In genomic region chr4:159106636-159107035, GRCh38 we compare ENCODE assay signal across 15 cellular contexts. TPM values are rescaled to one million over a fixed set of nuclear protein-coding genes. Genes with fewer than 3 reads are reported as not detected.
DNase-seq lines count a peak whose midpoint lies in the region; ATAC-seq, FAIRE-seq and TF ChIP-seq lines count a peak whose summit lies in the region.
"Had no signal": no experiment of that assay in that cellular context is flagged by ENCODE, and none has a peak within 500 bp of the region (broad histone marks: within the 10 kb centered on the region; RNA-seq: fewer than 3 reads in every experiment).

No MANE protein-coding gene starts in this region.

- peaks cover 83% of the 10 kb centered on the region for H3K79me2 ChIP-seq in GM12878 (ENCODE audit: control insufficient read depth, insufficient read depth, low read length)

- intact Hi-C loops in GM12878 (cut with micrococcal nuclease; ENCODE audit: unreplicated experiment) (loop anchor here (5.0 kb wide), 1 partner anchor 89 kb away; no protein-coding TSS in a partner anchor), adrenal gland (cut with DNase I) (loop anchor here (10.0 kb wide), 1 partner anchor 68 kb away; no protein-coding TSS in a partner anchor)

- POLR2A ChIA-PET in GM12878 (lab: Charles Lee): interaction anchor here (0.8 kb wide), 1 partner anchor 55 kb away, joined by 3 read pairs; no protein-coding TSS in a partner anchor
- POLR2A ChIA-PET in HEK293T (lab: Yijun Ruan, JAX): interaction anchor here (0.7 kb wide), 1 partner anchor 56 kb away, joined by 4 read pairs; no protein-coding TSS in a partner anchor

- SMC1A ChIA-PET in GM12878 (lab: Charles Lee; ENCODE audit: uncharacterized antibody, unreplicated experiment): interaction anchor here (0.6 to 2.8 kb wide), 16 partner anchors 10 to 253 kb away, joined by 3 to 22 read pairs (median 5); no protein-coding TSS in a partner anchor

- TF ChIP-seq EP300 in GM12878 (IDR thresholded peaks at IDR 0.05; ENCODE audit: borderline replicate concordance in 1 of 2, control insufficient read depth in 1 of 2, low read depth in 2 of 2, low read length in 2 of 2): no peak

- peaks cover 7% of the 10 kb centered on the region for H3K27me3 Mint-ChIP-seq in stimulated activated naive CD8-positive, alpha-beta T cell treated with anti-CD3 and anti-CD28 coated beads, Interleukin-15, Interleukin-2, amounts not matched to agents 100 ng/mL and 50 ng/mL, for 24 hours
- H3K27me3 Mint-ChIP-seq: naive B cell, T-cell had no signal

- H3K4me1 Mint-ChIP-seq in stimulated activated naive CD8-positive, alpha-beta T cell treated with anti-CD3 and anti-CD28 coated beads, Interleukin-15, Interleukin-2, amounts not matched to agents 100 ng/mL and 50 ng/mL, for 24 hours (ENCODE audit: low read depth): peaks cover 67% of the 10 kb centered on the region

- H3K27ac ChIP-seq in GM12878 (ENCODE audit: control insufficient read depth, insufficient read depth) (peak overlapping the region; percentile 0; the same call in 1 of the 2 replicates), mesodermal cell (ENCODE audit: low read depth, low read length, severe bottlenecking) (no peak overlapping the region), adrenal gland (no peak overlapping the region)
- H3K27ac ChIP-seq: C4-2B had no signal

- ATAC-seq in stimulated activated naive CD8-positive, alpha-beta T cell treated with anti-CD3 and anti-CD28 coated beads, Interleukin-15, Interleukin-2, amounts not matched to agents 100 U/mL and 50 U/mL, for 24 hours: no peak
- ATAC-seq in GM12878: no peak
- no peak for ATAC-seq in GM21723 (IDR thresholded peaks at IDR 0.05; ENCODE audit: unreplicated experiment)
- ATAC-seq: T-cell had no signal

- WGBS in GM12878 (ENCODE audit: insufficient coverage, insufficient replicate concordance, low lambda C conversion rate, missing lambda C conversion rate): 95% methylated on average over 4 of the region's 4 CpGs
- WGBS in mesodermal cell (ENCODE audit: insufficient coverage in 2 of 2), 2 experiments: 83 to 92% methylated on average over 2 to 3 of the region's 4 CpGs
- 72 to 79% (median 73%) methylated on average over 4 of the region's 4 CpGs for WGBS in adrenal gland, 4 donors

- no peak for TF ChIP-seq RAD21 in GM12878 (IDR thresholded peaks at IDR 0.05; ENCODE audit: insufficient read depth, low read depth, low read length)

- peak overlapping the region; percentile 3; the same call in 1 of the 2 replicates for H3K9ac ChIP-seq in GM12878 (ENCODE audit: control insufficient read depth, insufficient read depth, low read length)

- H3K36me3 Mint-ChIP-seq in stimulated activated naive CD8-positive, alpha-beta T cell treated with anti-CD3 and anti-CD28 coated beads, Interleukin-15, Interleukin-2, amounts not matched to agents 100 ng/mL and 50 ng/mL, for 24 hours (ENCODE audit: low read depth): no peaks in the 10 kb centered on the region
- H3K36me3 Mint-ChIP-seq: immature natural killer cell, naive B cell, T-cell had no signal

- peaks cover 2% of the 10 kb centered on the region; the same call in 2 of the 3 replicates for H3K9me3 ChIP-seq in GM12878 (replicated peaks; ENCODE audit: control insufficient read depth, insufficient read depth, low read length)
- H3K9me3 ChIP-seq in mesodermal cell (ENCODE audit: control insufficient read depth, low read length): no peaks in the 10 kb centered on the region
- H3K9me3 ChIP-seq in adrenal gland (replicated peaks in 1 of 3): no peaks in the 10 kb centered on the region

- CTCF ChIA-PET in GM12878 (lab: Yijun Ruan, JAX) (interaction anchor here (0.7 to 1.4 kb wide), 10 partner anchors 9 to 376 kb away, joined by 3 to 5 read pairs (median 3); no protein-coding TSS in a partner anchor), HEK293T (lab: Yijun Ruan, JAX) (no interaction called here)

- no peaks in the 10 kb centered on the region for H3K9me3 Mint-ChIP-seq in stimulated activated naive CD8-positive, alpha-beta T cell treated with anti-CD3 and anti-CD28 coated beads, Interleukin-15, Interleukin-2, amounts not matched to agents 100 ng/mL and 50 ng/mL, for 24 hours
- H3K9me3 Mint-ChIP-seq: immature natural killer cell, naive B cell, T-cell had no signal

- H3K4me3 Mint-ChIP-seq in stimulated activated naive CD8-positive, alpha-beta T cell treated with anti-CD3 and anti-CD28 coated beads, Interleukin-15, Interleukin-2, amounts not matched to agents 100 ng/mL and 50 ng/mL, for 24 hours: peak overlapping the region; percentile 75

- no peak overlapping the region for H2AFZ ChIP-seq in GM12878 (ENCODE audit: control insufficient read depth, low read depth, low read length)

- peak overlapping the region; percentile 73 for H3K4me2 ChIP-seq in GM12878 (ENCODE audit: control insufficient read depth, insufficient read depth)

- in situ Hi-C loops in GM12878 (cut with MboI): no loop called here

- H3K4me3 ChIP-seq in GM12878 (peak overlapping the region; percentile 71), mesodermal cell (ENCODE audit: extremely low read depth, insufficient read depth, low read length, poor library complexity, severe bottlenecking) (peak overlapping the region; percentile 88), adrenal gland (no peak overlapping the region)

- no peak for FAIRE-seq in GM12878 (lab: Jason Lieb, UNC)
- FAIRE-seq in GM12892 (lab: Jason Lieb, UNC): no peak

- H4K20me1 ChIP-seq in GM12878 (ENCODE audit: control insufficient read depth, insufficient read depth): no peaks in the 10 kb centered on the region; the same call in 1 of the 2 replicates

- H3K27me3 ChIP-seq in GM12878 (replicated peaks in 1 of 2; ENCODE audit: control insufficient read depth in 2 of 2, insufficient read depth in 2 of 2, low read length in 1 of 2) (no peaks in the 10 kb centered on the region), adrenal gland (no peaks in the 10 kb centered on the region)

- H3K4me1 ChIP-seq in GM12878 (ENCODE audit: control insufficient read depth, insufficient read depth, low read length) (peaks cover 7% of the 10 kb centered on the region), mesodermal cell (ENCODE audit: control insufficient read depth, insufficient read depth, low read length, poor library complexity, severe bottlenecking) (peaks cover 26% of the 10 kb centered on the region), adrenal gland (replicated peaks in 1 of 2) (peaks cover 9 to 34% of the 10 kb centered on the region in 2 donors)

- no peak for DNase-seq in stimulated activated naive CD8-positive, alpha-beta T cell treated with anti-CD3 and anti-CD28 coated beads, Interleukin-15, Interleukin-2, amounts not matched to agents 100 U/mL and 50 U/mL, for 24 hours
- DNase-seq in GM12878 (ENCODE audit: low read depth, low spot score) (no peak), GM12892 (ENCODE audit: insufficient read length) (no peak), HEK293T (ENCODE audit: extremely low spot score) (no peak), adrenal gland (no peak)
- DNase-seq: amniotic stem cell; immature natural killer cell; naive B cell; NCI-H2029 treated with DMSO at 0.1 percent for 48 hours; stimulated activated CD8-positive, alpha-beta memory T cell treated with anti-CD3 and anti-CD28 coated beads, Interleukin-4, amount 100 ng/mL, for 48 hours; T-cell had no signal

- TF ChIP-seq POLR2A in GM12878 (IDR thresholded peaks at IDR 0.05; ENCODE audit: low read depth, low read length): no peak
- TF ChIP-seq POLR2A in GM12892 (IDR thresholded peaks at IDR 0.05; ENCODE audit: low read depth, low read length): no peak
- no peak for TF ChIP-seq POLR2A in adrenal gland (IDR thresholded peaks at IDR 0.05)

- RAD21 ChIA-PET in GM12878 (lab: Charles Lee; ENCODE audit: unreplicated experiment): interaction anchor here (0.7 to 2.5 kb wide), 8 partner anchors 10 to 249 kb away, joined by 3 to 13 read pairs (median 3); no protein-coding TSS in a partner anchor

- H3K27ac Mint-ChIP-seq in stimulated activated naive CD8-positive, alpha-beta T cell treated with anti-CD3 and anti-CD28 coated beads, Interleukin-15, Interleukin-2, amounts not matched to agents 100 ng/mL and 50 ng/mL, for 24 hours: peak overlapping the region; percentile 81
- H3K27ac Mint-ChIP-seq: T-cell had no signal

- H3K36me3 ChIP-seq in GM12878 (ENCODE audit: control insufficient read depth in 2 of 2, insufficient read depth in 2 of 2, low read length in 1 of 2): no peaks in the 10 kb centered on the region
- peaks cover 3% of the 10 kb centered on the region for H3K36me3 ChIP-seq in mesodermal cell (ENCODE audit: control insufficient read depth, insufficient read depth, low read length)
- H3K36me3 ChIP-seq in adrenal gland (replicated peaks in 1 of 2): no peaks in the 10 kb centered on the region

- TF ChIP-seq CTCF in GM12878 (IDR thresholded peaks at IDR 0.05 in 2 of 3, conservative IDR thresholded peaks at IDR 0.05 in 1 of 3; ENCODE audit: control insufficient read depth in 2 of 3, extremely low read depth in 1 of 3, insufficient read depth in 1 of 3, low read depth in 3 of 3, low read length in 3 of 3) (no peak), adrenal gland (IDR thresholded peaks at IDR 0.05) (no peak)

- no TSS peak for BruUV-seq in GM12878 (replicated peaks; lab: Mats Ljungman, UMichigan)

TF ChIP-seq in HEK293T, 16 proteins besides CTCF, POLR2A, EP300 and RAD21 (continues in another document):
- no peak for TF ChIP-seq NFRKB (IDR thresholded peaks at IDR 0.05)
- TF ChIP-seq ELF4 (IDR thresholded peaks at IDR 0.05): no peak
- no peak for TF ChIP-seq TARDBP (IDR thresholded peaks at IDR 0.05)
- TF ChIP-seq ARNT (IDR thresholded peaks at IDR 0.05): no peak
- TF ChIP-seq ZNF384 (IDR thresholded peaks at IDR 0.05): no peak

RNA-seq across cellular contexts. Expression of gene RAPGEF2, which starts 3.8 kb away (rescaled TPM):
- total RNA-seq in GM12878 (2013; cell fraction: nucleolus; rRNA removed): 63.3 and 67.6 TPM in 2 replicates
- total RNA-seq in GM12878 (2014; rRNA removed) (3.7 and 5.6 TPM in 2 replicates), GM12878 (2014; rRNA removed; fragmentation: Illumina TruSeq; extraction: Trizol) (3.9 and 4.3 TPM in 2 replicates), GM12878 (2021) (2.6 TPM in 2 replicates), adrenal gland (10 to 100 TPM; 19.1 to 53.9 (median 27.5) TPM)
- 18.5 TPM for polyA plus RNA-seq in GM12878 (2011; ENCODE audit: low read depth)
- polyA plus RNA-seq in GM12878 (2011; rRNA removed) (23.7 and 24.0 TPM in 2 replicates), GM12878 (2014; fragmentation: Illumina TruSeq; extraction: Trizol) (3.9 and 4.0 TPM in 2 replicates), GM12878 (2014; fragmentation: Nextera tagmentation; extraction: Ambion mirVana) (under 1 TPM; 0.31 to 0.44 TPM), GM12878 (2014; rRNA removed) (2.0 and 3.2 TPM in 2 replicates), GM12878 (2016; fragmentation: Nextera tagmentation; extraction: Ambion mirVana) (under 1 TPM; 0.54 to 0.67 TPM), adrenal gland (10 to 100 TPM in 1 of 3 donors, 1 to 10 TPM in 2; 5.2 to 19.4 (median 7.1) TPM)
- polyA plus RNA-seq in GM12878 (2011; cell fraction: cytosol; rRNA removed): 14.8 and 17.0 TPM in 2 replicates
- polyA plus RNA-seq in GM12878 (2011; cell fraction: nucleus; rRNA removed): 22.8 and 28.1 TPM in 2 replicates
- polyA plus RNA-seq in GM12878 (2012): 21.3 and 22.6 TPM in 2 replicates
- polyA minus RNA-seq in GM12878 (2011; rRNA and poly(A)+ RNA removed): 51.5 and 62.2 TPM in 2 replicates
- 9.5 and 12.0 TPM in 2 replicates for polyA minus RNA-seq in GM12878 (2011; cell fraction: cytosol; rRNA and poly(A)+ RNA removed)
- polyA minus RNA-seq in GM12878 (2011; cell fraction: nucleus; rRNA and poly(A)+ RNA removed): 30.8 and 41.6 TPM in 2 replicates
- polyA plus RNA-seq in mesodermal cell (2013, experiment 1 of 2): 42.9 TPM
- 42.4 TPM for polyA plus RNA-seq in mesodermal cell (2013, experiment 2 of 2)
- polyA plus RNA-seq in GM12892 (2012; ENCODE audit: missing spikeins): 5.9 TPM

Comparison
In these comparisons a context has a peak if more than half of its experiments do, and no peak if none do; other contexts are left out.
1. H3K4me3 ChIP-seq: peak in GM12878 (single experiment) and mesodermal cell (single experiment); none in adrenal gland (0 of 4).